Comparison of ENCODE assay signal across 19 cellular contexts in the genomic region with DNA sequence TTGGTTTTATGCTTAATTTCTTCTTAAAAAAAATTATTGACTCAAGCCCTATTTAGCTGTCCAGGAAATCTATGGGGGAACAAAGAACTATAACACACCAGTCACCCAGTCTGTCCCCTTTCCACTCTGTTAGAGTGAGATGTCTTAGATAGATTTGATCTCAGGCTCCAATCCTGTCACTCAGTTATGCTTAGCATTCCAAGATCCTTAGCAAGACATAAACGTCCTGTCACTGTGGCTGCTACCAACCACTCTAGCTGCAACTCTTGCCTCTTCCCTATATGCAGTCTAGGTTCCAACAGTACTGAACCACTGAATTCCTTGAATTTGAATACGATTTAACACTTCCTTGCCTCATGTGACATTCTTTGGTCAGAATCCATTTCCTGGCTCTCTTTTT.
"Had no signal": no experiment of that assay in that cellular context is flagged by ENCODE, and none has a peak within 500 bp of the region (broad histone marks: within the 10 kb centered on the region; RNA-seq: fewer than 3 reads in every experiment).

No MANE protein-coding gene starts in this region.

- H3K4me1 ChIP-seq: foreskin keratinocyte, left lung had no signal

- FAIRE-seq: colon, kidney had no signal

- ATAC-seq: activated CD4-positive, CD25-positive, alpha-beta regulatory T cell treated with anti-CD3 and anti-CD28 coated beads, Interleukin-2, amount 50 U/mL, for 24 hours; activated naive CD8-positive, alpha-beta T cell treated with anti-CD3 and anti-CD28 coated beads, Interleukin-2, amount 50 U/mL, for 24 hours; foreskin keratinocyte; left lung; stimulated activated naive B cell treated with anti-CD40 and anti-IgM and Interleukin-4, amounts not matched to agents 10 μg/mL and 1 μg/mL and 100 μg/mL, for 72 hours had no signal

- H3K4me3 ChIP-seq: left lung had no signal

- DNase-seq: activated CD4-positive, alpha-beta T cell treated with anti-CD3 and anti-CD28 coated beads, Interleukin-2, amount 10 ng/mL, durations not matched to agents 7 days and 5 days; activated CD8-positive, alpha-beta memory T cell treated with anti-CD3 and anti-CD28 coated beads, Interleukin-2, amount 50 U/mL, for 48 hours; activated effector memory CD4-positive, alpha-beta T cell treated with Interleukin-2 at 50 U/mL for 16 hours; activated naive CD4-positive, alpha-beta T cell treated with anti-CD3 and anti-CD28 coated beads, Interleukin-2, amount 10 ng/mL, durations not matched to agents 7 days and 5 days; activated naive CD8-positive, alpha-beta T cell treated with anti-CD3 and anti-CD28 coated beads, Interleukin-2, amount 50 U/mL, for 24 hours; activated T-cell treated with anti-CD3 and anti-CD28 coated beads, Interleukin-2, amount 50 U/mL, for 48 hours; anterior cingulate cortex; brain microvascular endothelial cell; central memory CD4-positive, alpha-beta T cell; foreskin keratinocyte; glutamatergic neuron; hippocampal formation; kidney; nephron progenitor cell; stimulated activated naive B cell treated with anti-CD40 and anti-IgM and Interleukin-4, amounts not matched to agents 10 μg/mL and 1 μg/mL and 100 μg/mL, for 72 hours; T1000 had no signal

- H3K27me3 ChIP-seq: brain microvascular endothelial cell, foreskin keratinocyte, left lung had no signal

- H3K36me3 ChIP-seq: brain microvascular endothelial cell, left lung had no signal

- H3K27ac ChIP-seq: brain microvascular endothelial cell, foreskin keratinocyte, left lung had no signal
